14 cellular contexts compared by ENCODE assay signal in genomic region chr4:17310269-17310652, GRCh38.
A peak's percentile ranks its signal among the peaks of the same experiment; 100 is the strongest.
DNase-seq lines count a peak whose midpoint lies in the region; ATAC-seq and TF ChIP-seq lines count a peak whose summit lies in the region.
"Had no signal": no experiment of that assay in that cellular context is flagged by ENCODE, and none has a peak within 500 bp of the region (broad histone marks: within the 10 kb centered on the region; RNA-seq: fewer than 3 reads in every experiment).

No MANE protein-coding gene starts in this region.

- H2AK5ac ChIP-seq in mesenchymal stem cell (ENCODE audit: low read length, severe bottlenecking): no peak overlapping the region

- H3K4me3 ChIP-seq in MM.1S (ENCODE audit: low read length): no peak overlapping the region
- no peak overlapping the region for H3K4me3 ChIP-seq in mesenchymal stem cell (ENCODE audit: insufficient read depth in 1 of 2, low read depth in 1 of 2, low read length in 2 of 2)
- H3K4me3 ChIP-seq: BLaER1 treated with 17β-estradiol and CSF1 and Interleukin-3, amounts not matched to agents 10 nM and 100 nM; cardiac muscle cell; stomach had no signal

- H3K4me2 ChIP-seq in MM.1S (ENCODE audit: low read depth, low read length): peak overlapping the region; percentile 17; the same call in 1 of the 2 replicates
- no peak overlapping the region for H3K4me2 ChIP-seq in mesenchymal stem cell (ENCODE audit: low read length, poor library complexity, severe bottlenecking)

- peak; percentile 82 for DNase-seq in MM.1S
- DNase-seq in mesenchymal stem cell: no peak
- no peak for DNase-seq in foreskin keratinocyte
- no peak for DNase-seq in T-cell
- DNase-seq in HPDE6-E6E7 (ENCODE audit: extremely low spot score): no peak
- DNase-seq: activated CD4-positive, alpha-beta memory T cell treated with anti-CD3 and anti-CD28 coated beads, Interleukin-2, amount 10 ng/mL, durations not matched to agents 7 days and 5 days; activated effector memory CD4-positive, alpha-beta T cell treated with anti-CD3 and anti-CD28 coated beads, Interleukin-2, amount 50 U/mL, for 16 hours; NCI-H748 treated with DMSO at 0.1 percent for 48 hours; stomach had no signal

- no peak overlapping the region for H2AFZ ChIP-seq in MM.1S (ENCODE audit: low read length)
- H2AFZ ChIP-seq in mesenchymal stem cell (ENCODE audit: low read depth, low read length): no peak overlapping the region

- H3K27me3 Mint-ChIP-seq in T-cell: no peaks in the 10 kb centered on the region

- CTCF ChIA-PET in T-cell (lab: Charles Lee): no interaction called here

- H3F3A ChIP-seq in MM.1S (ENCODE audit: insufficient read depth, low read length): peaks cover 19% of the 10 kb centered on the region

- H4K8ac ChIP-seq in mesenchymal stem cell (ENCODE audit: low read length): no peak overlapping the region

- no peak overlapping the region for H3K27ac Mint-ChIP-seq in T-cell
- H3K27ac Mint-ChIP-seq: activated CD4-positive, alpha-beta memory T cell treated with anti-CD3 and anti-CD28 coated beads, Interleukin-2, amount 10 ng/mL, durations not matched to agents 7 days and 5 days had no signal

- H3K9me3 Mint-ChIP-seq in T-cell: no peaks in the 10 kb centered on the region
- H3K9me3 Mint-ChIP-seq: activated CD4-positive, alpha-beta memory T cell treated with anti-CD3 and anti-CD28 coated beads, Interleukin-2, amount 10 ng/mL, durations not matched to agents 7 days and 5 days had no signal

- H3K36me3 ChIP-seq in MM.1S (replicated peaks; ENCODE audit: insufficient read depth, low read length) (no peaks in the 10 kb centered on the region), mesenchymal stem cell (ENCODE audit: control insufficient read depth in 1 of 2, insufficient read depth in 2 of 2, low read depth in 1 of 2, low read length in 2 of 2) (no peaks in the 10 kb centered on the region)
- H3K36me3 ChIP-seq: BLaER1 treated with 17β-estradiol and CSF1 and Interleukin-3, amounts not matched to agents 10 nM and 100 nM; cardiac muscle cell; stomach had no signal

- peaks cover 19% of the 10 kb centered on the region for H3K4me1 ChIP-seq in MM.1S (ENCODE audit: low read length)
- no peaks in the 10 kb centered on the region for H3K4me1 ChIP-seq in mesenchymal stem cell (ENCODE audit: control insufficient read depth, insufficient read depth, low read depth, low read length)
- no peaks in the 10 kb centered on the region for H3K4me1 ChIP-seq in foreskin keratinocyte
- H3K4me1 ChIP-seq: stomach had no signal

- 14% methylated on average over 1 of the region's 1 CpG for WGBS in mesenchymal stem cell

- no peak overlapping the region for H2BK5ac ChIP-seq in mesenchymal stem cell (ENCODE audit: low read depth, low read length, poor library complexity, severe bottlenecking)

- ATAC-seq in GM18520 (IDR thresholded peaks at IDR 0.05; ENCODE audit: unreplicated experiment) (peak; percentile 84), HG02763 (IDR thresholded peaks at IDR 0.05; ENCODE audit: unreplicated experiment) (peak; percentile 70), foreskin keratinocyte (no peak), T-cell (replicated peaks in 1 of 4) (no peak), HG03097 (IDR thresholded peaks at IDR 0.05; ENCODE audit: low FRiP score, unreplicated experiment) (no peak)

- H2BK12ac ChIP-seq in mesenchymal stem cell (ENCODE audit: low read length in 2 of 2): no peak overlapping the region

- no peak overlapping the region for H2BK120ac ChIP-seq in mesenchymal stem cell (ENCODE audit: low read depth, low read length)

- H3K36me3 Mint-ChIP-seq in T-cell: no peaks in the 10 kb centered on the region

- no peak overlapping the region for H3K4ac ChIP-seq in mesenchymal stem cell (ENCODE audit: low read depth in 1 of 2, low read length in 2 of 2)

- H3K18ac ChIP-seq in mesenchymal stem cell (ENCODE audit: low read depth in 1 of 2, low read length in 2 of 2): no peak overlapping the region

- H3K79me2 ChIP-seq in MM.1S (ENCODE audit: low read length): no peaks in the 10 kb centered on the region

- no peaks in the 10 kb centered on the region for H4K20me1 ChIP-seq in MM.1S (ENCODE audit: insufficient read depth, low read length)
- H4K20me1 ChIP-seq: BLaER1 treated with 17β-estradiol and CSF1 and Interleukin-3, amounts not matched to agents 10 nM and 100 nM had no signal

- no peak overlapping the region for H4K91ac ChIP-seq in mesenchymal stem cell (ENCODE audit: low read length)

- POLR2A ChIA-PET in T-cell (lab: Charles Lee): no interaction called here

- H3K4me1 Mint-ChIP-seq in T-cell: peaks cover 0 to 3% (median 0%) of the 10 kb centered on the region in 3 donors
- H3K4me1 Mint-ChIP-seq: activated CD4-positive, alpha-beta memory T cell treated with anti-CD3 and anti-CD28 coated beads, Interleukin-2, amount 10 ng/mL, durations not matched to agents 7 days and 5 days had no signal

- H3K23ac ChIP-seq in mesenchymal stem cell (ENCODE audit: low read length in 2 of 2): no peak overlapping the region

- H2BK15ac ChIP-seq in mesenchymal stem cell (ENCODE audit: low read depth, poor library complexity, severe bottlenecking): no peak overlapping the region

- H3K27me3 ChIP-seq in MM.1S (replicated peaks; ENCODE audit: insufficient read depth, low read length) (no peaks in the 10 kb centered on the region), mesenchymal stem cell (ENCODE audit: control insufficient read depth in 1 of 2, insufficient read depth in 1 of 2, low read length in 2 of 2) (no peaks in the 10 kb centered on the region), foreskin keratinocyte (no peaks in the 10 kb centered on the region)
- H3K27me3 ChIP-seq: BLaER1 treated with 17β-estradiol and CSF1 and Interleukin-3, amounts not matched to agents 10 nM and 100 nM; cardiac muscle cell had no signal

- no peak overlapping the region for H3K14ac ChIP-seq in mesenchymal stem cell (ENCODE audit: low read length in 2 of 2)

- H3K27ac ChIP-seq in MM.1S (ENCODE audit: low read length): peak overlapping the region; percentile 82; the same call in 1 of the 2 replicates
- no peak overlapping the region for H3K27ac ChIP-seq in mesenchymal stem cell (ENCODE audit: low read length, poor library complexity, severe bottlenecking)
- no peak overlapping the region for H3K27ac ChIP-seq in foreskin keratinocyte
- H3K27ac ChIP-seq: BLaER1 treated with 17β-estradiol and CSF1 and Interleukin-3, amounts not matched to agents 10 nM and 100 nM; cardiac muscle cell; stomach had no signal

- H3K9me3 ChIP-seq in MM.1S (replicated peaks; ENCODE audit: insufficient read depth, low read length) (no peaks in the 10 kb centered on the region), mesenchymal stem cell (ENCODE audit: control insufficient read depth, low read length) (peaks cover 3% of the 10 kb centered on the region)
- H3K9me3 ChIP-seq: stomach had no signal

- no peaks in the 10 kb centered on the region for H3K79me1 ChIP-seq in mesenchymal stem cell (replicated peaks; ENCODE audit: low read length, poor library complexity, severe bottlenecking)

- H3K9me2 ChIP-seq in MM.1S (replicated peaks; ENCODE audit: insufficient read depth, low read length): no peaks in the 10 kb centered on the region

- H3K4me3 Mint-ChIP-seq in T-cell: no peak overlapping the region
- H3K4me3 Mint-ChIP-seq: activated CD4-positive, alpha-beta memory T cell treated with anti-CD3 and anti-CD28 coated beads, Interleukin-2, amount 10 ng/mL, durations not matched to agents 7 days and 5 days had no signal

- H3K9ac ChIP-seq in MM.1S (ENCODE audit: low read length) (peak overlapping the region; percentile 17; the same call in 1 of the 2 replicates), mesenchymal stem cell (ENCODE audit: low read length) (peak overlapping the region; percentile 48)
- H3K9ac ChIP-seq: BLaER1 treated with 17β-estradiol and CSF1 and Interleukin-3, amounts not matched to agents 10 nM and 100 nM had no signal

- TF ChIP-seq CTCF in MM.1S (IDR thresholded peaks at IDR 0.05; ENCODE audit: low read length) (no peak), foreskin keratinocyte (conservative IDR thresholded peaks at IDR 0.05) (no peak)

Comparison
In these comparisons a context has a peak if more than half of its experiments do, and no peak if none do; other contexts are left out.
1. ATAC-seq: peak in GM18520 (single experiment) and HG02763 (single experiment); none in foreskin keratinocyte (single experiment), T-cell (0 of 4) and HG03097 (single experiment).